ENCODE assay signal across 12 cellular contexts in genomic region chr10:58590152-58590551, GRCh38.
A peak's percentile ranks its signal among the peaks of the same experiment; 100 is the strongest.
DNase-seq lines count a peak whose midpoint lies in the region; ATAC-seq and TF ChIP-seq lines count a peak whose summit lies in the region.
"Had no signal": no experiment of that assay in that cellular context is flagged by ENCODE, and none has a peak within 500 bp of the region (broad histone marks: within the 10 kb centered on the region; RNA-seq: fewer than 3 reads in every experiment).

No MANE protein-coding gene starts in this region.

- no peak overlapping the region for H3K4me3 Mint-ChIP-seq in activated CD4-positive, alpha-beta memory T cell treated with anti-CD3 and anti-CD28 coated beads, Interleukin-2, amount 10 ng/mL, durations not matched to agents 7 days and 5 days
- H3K4me3 Mint-ChIP-seq: activated naive CD4-positive, alpha-beta T cell treated with anti-CD3 and anti-CD28 coated beads, Interleukin-2, amount 10 ng/mL, durations not matched to agents 7 days and 5 days; T-helper 2 cell treated with Interferon-gamma antibody and Interleukin-4, amounts not matched to agents 5 μg/mL and 100 μg/mL, for 36 hours had no signal

- H3K27me3 Mint-ChIP-seq in activated CD4-positive, alpha-beta memory T cell treated with anti-CD3 and anti-CD28 coated beads, Interleukin-2, amount 10 ng/mL, durations not matched to agents 7 days and 5 days, result no peaks in the 10 kb centered on the region
- H3K27me3 Mint-ChIP-seq: activated naive CD4-positive, alpha-beta T cell treated with anti-CD3 and anti-CD28 coated beads, Interleukin-2, amount 10 ng/mL, durations not matched to agents 7 days and 5 days had no signal

- WGBS in stomach, 5 donors, result 57 to 78% (median 75%) methylated on average over 2 of the region's 2 CpGs

- no peak overlapping the region for H3K4me3 ChIP-seq in cardiac fibroblast (replicated peaks in 1 of 2; ENCODE audit: low read depth in 2 of 2, low read length in 2 of 2)
- H3K4me3 ChIP-seq in stomach, result no peak overlapping the region
- H3K4me3 ChIP-seq: vagina had no signal

- H3K9me3 Mint-ChIP-seq in activated CD4-positive, alpha-beta memory T cell treated with anti-CD3 and anti-CD28 coated beads, Interleukin-2, amount 10 ng/mL, durations not matched to agents 7 days and 5 days, result no peaks in the 10 kb centered on the region
- H3K9me3 Mint-ChIP-seq: activated naive CD4-positive, alpha-beta T cell treated with anti-CD3 and anti-CD28 coated beads, Interleukin-2, amount 10 ng/mL, durations not matched to agents 7 days and 5 days; T-helper 2 cell treated with Interferon-gamma antibody and Interleukin-4, amounts not matched to agents 5 μg/mL and 100 μg/mL, for 36 hours had no signal

- H3K4me1 ChIP-seq in stomach, result peaks cover 0 to 10% (median 0%) of the 10 kb centered on the region in 4 donors

- no peaks in the 10 kb centered on the region for H3K27me3 ChIP-seq in stomach
- H3K27me3 ChIP-seq: vagina had no signal

- H3K4me1 Mint-ChIP-seq in activated CD4-positive, alpha-beta memory T cell treated with anti-CD3 and anti-CD28 coated beads, Interleukin-2, amount 10 ng/mL, durations not matched to agents 7 days and 5 days, result no peaks in the 10 kb centered on the region
- H3K4me1 Mint-ChIP-seq: activated naive CD4-positive, alpha-beta T cell treated with anti-CD3 and anti-CD28 coated beads, Interleukin-2, amount 10 ng/mL, durations not matched to agents 7 days and 5 days had no signal

- TF ChIP-seq CTCF in cardiac fibroblast (IDR thresholded peaks at IDR 0.05; ENCODE audit: low read depth, low read length), result no peak
- no peak for TF ChIP-seq CTCF in stomach (IDR thresholded peaks at IDR 0.05)

- H3K36me3 Mint-ChIP-seq in activated CD4-positive, alpha-beta memory T cell treated with anti-CD3 and anti-CD28 coated beads, Interleukin-2, amount 10 ng/mL, durations not matched to agents 7 days and 5 days (ENCODE audit: low read depth), result no peaks in the 10 kb centered on the region
- H3K36me3 Mint-ChIP-seq: activated naive CD4-positive, alpha-beta T cell treated with anti-CD3 and anti-CD28 coated beads, Interleukin-2, amount 10 ng/mL, durations not matched to agents 7 days and 5 days had no signal

- ATAC-seq in Right ventricle myocardium inferior (peak; percentile 93), HG03108 (IDR thresholded peaks at IDR 0.05; ENCODE audit: unreplicated experiment) (no peak)

- intact Hi-C loops in Right ventricle myocardium inferior (cut with DNase I) (no loop called here), cardiac septum (cut with DNase I) (no loop called here), stomach (cut with DNase I; ENCODE audit: low total_unique reads) (no loop called here)

- POLR2A ChIA-PET in activated CD4-positive, alpha-beta memory T cell treated with anti-CD3 and anti-CD28 coated beads, Interleukin-2, amount 10 ng/mL, durations not matched to agents 7 days and 5 days (lab: Charles Lee), result no interaction called here

- TF ChIP-seq POLR2A in stomach (IDR thresholded peaks at IDR 0.05), result no peak

- CTCF ChIA-PET in activated CD4-positive, alpha-beta memory T cell treated with anti-CD3 and anti-CD28 coated beads, Interleukin-2, amount 10 ng/mL, durations not matched to agents 7 days and 5 days (lab: Charles Lee), result no interaction called here

- H3K27ac Mint-ChIP-seq in activated CD4-positive, alpha-beta memory T cell treated with anti-CD3 and anti-CD28 coated beads, Interleukin-2, amount 10 ng/mL, durations not matched to agents 7 days and 5 days, result no peak overlapping the region
- H3K27ac Mint-ChIP-seq: activated naive CD4-positive, alpha-beta T cell treated with anti-CD3 and anti-CD28 coated beads, Interleukin-2, amount 10 ng/mL, durations not matched to agents 7 days and 5 days; T-helper 2 cell treated with Interferon-gamma antibody and Interleukin-4, amounts not matched to agents 5 μg/mL and 100 μg/mL, for 36 hours had no signal

- DNase-seq in Right ventricle myocardium inferior (ENCODE audit: missing footprints) (no peak), cardiac septum (ENCODE audit: low spot score) (no peak), cardiac fibroblast (ENCODE audit: low read depth in 2 of 2) (peak; percentile 96 to 98), kidney tubule cell (ENCODE audit: low spot score) (peak; percentile 82), HK-2 (ENCODE audit: unreplicated experiment) (no peak), stomach (no peak)
- no peak for DNase-seq in activated CD4-positive, alpha-beta memory T cell treated with anti-CD3 and anti-CD28 coated beads, Interleukin-2, amount 10 ng/mL, durations not matched to agents 7 days and 5 days
- DNase-seq: activated naive CD4-positive, alpha-beta T cell treated with anti-CD3 and anti-CD28 coated beads, Interleukin-2, amount 10 ng/mL, durations not matched to agents 7 days and 5 days had no signal

- H3K36me3 ChIP-seq in stomach, result no peaks in the 10 kb centered on the region
- H3K36me3 ChIP-seq: vagina had no signal

- peak overlapping the region in 1 of 5 donors; percentile 7 for H3K27ac ChIP-seq in stomach
- H3K27ac ChIP-seq: C4-2B, vagina had no signal

- no peak for TF ChIP-seq EP300 in stomach (IDR thresholded peaks at IDR 0.05)

- H3K9me3 ChIP-seq in stomach, result no peaks in the 10 kb centered on the region
- H3K9me3 ChIP-seq: vagina had no signal

Comparison
In these comparisons a context has a peak if more than half of its experiments do, and no peak if none do; other contexts are left out.
1. DNase-seq: peak in cardiac fibroblast (2 of 2) and kidney tubule cell (single experiment); none in Right ventricle myocardium inferior (single experiment), cardiac septum (single experiment), HK-2 (single experiment), activated CD4-positive, alpha-beta memory T cell treated with anti-CD3 and anti-CD28 coated beads, Interleukin-2, amount 10 ng/mL, durations not matched to agents 7 days and 5 days (single experiment) and stomach (single experiment).